ENCODE assay signal across 10 cellular contexts in the genomic region with DNA sequence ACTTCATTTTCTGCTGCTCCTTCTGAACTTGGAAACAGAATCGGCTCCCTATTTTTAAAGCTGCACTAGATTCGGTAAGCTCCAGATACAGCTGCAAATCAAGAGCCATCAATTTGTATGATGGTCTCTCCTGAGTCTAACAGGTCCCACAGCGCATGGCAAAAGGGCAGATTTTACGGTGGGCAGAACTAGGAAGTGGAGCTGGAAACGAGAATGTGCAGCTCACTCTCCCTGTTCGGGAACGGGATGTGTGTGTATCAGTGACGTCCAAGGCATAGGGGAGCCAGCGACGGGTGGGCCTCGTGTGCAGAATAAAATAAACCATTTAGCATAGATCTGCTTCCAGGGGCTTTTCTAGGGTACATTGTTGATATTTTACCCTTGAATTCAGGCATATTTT.
DNase-seq lines count a peak whose midpoint lies in the region; FAIRE-seq and TF ChIP-seq lines count a peak whose summit lies in the region.
"Had no signal": no experiment of that assay in that cellular context is flagged by ENCODE, and none has a peak within 500 bp of the region (broad histone marks: within the 10 kb centered on the region; RNA-seq: fewer than 3 reads in every experiment).

No MANE protein-coding gene starts in this region.

- FAIRE-seq in HTR-8/SVneo (lab: Jason Lieb, UNC), result no peak

- WGBS in esophagus muscularis mucosa, result 48% methylated on average over 11 of the region's 11 CpGs

- H3K9me3 ChIP-seq in Peyer's patch, result no peaks in the 10 kb centered on the region
- H3K9me3 ChIP-seq in esophagus muscularis mucosa, result no peaks in the 10 kb centered on the region
- no peaks in the 10 kb centered on the region for H3K9me3 ChIP-seq in mucosa of rectum (ENCODE audit: control insufficient read depth in 2 of 2, low read length in 2 of 2)
- no peaks in the 10 kb centered on the region for H3K9me3 ChIP-seq in tibial artery

- H3K27me3 ChIP-seq in Peyer's patch (no peaks in the 10 kb centered on the region), esophagus muscularis mucosa (no peaks in the 10 kb centered on the region), mucosa of rectum (ENCODE audit: control insufficient read depth in 2 of 2, insufficient read depth in 2 of 2, low read length in 2 of 2) (no peaks in the 10 kb centered on the region), tibial artery (no peaks in the 10 kb centered on the region)

- H3K36me3 ChIP-seq in Peyer's patch, result no peaks in the 10 kb centered on the region
- peaks cover 0 to 14% (median 3%) of the 10 kb centered on the region in 4 donors for H3K36me3 ChIP-seq in esophagus muscularis mucosa
- H3K36me3 ChIP-seq in mucosa of rectum (ENCODE audit: control insufficient read depth in 2 of 2, insufficient read depth in 2 of 2, low read length in 2 of 2), result no peaks in the 10 kb centered on the region
- H3K36me3 ChIP-seq in tibial artery, result no peaks in the 10 kb centered on the region

- intact Hi-C loops in esophagus muscularis mucosa (cut with DNase I), result loop anchor here (5.0 kb wide), 1 partner anchor 180 kb away; no protein-coding TSS in a partner anchor
- intact Hi-C loops in tibial artery (cut with DNase I; ENCODE audit: low total_unique reads), result no loop called here

- DNase-seq in Peyer's patch (no peak), esophagus muscularis mucosa (ENCODE audit: extremely low spot score) (peak; percentile 90), tibial artery (peak in 1 of 2 donors; percentile 73), HTR-8/SVneo (ENCODE audit: insufficient read length, low spot score) (no peak), NCI-H69 (lab: John Stamatoyannopoulos, UW) (no peak), GM19238 (ENCODE audit: insufficient read length, low spot score) (no peak)
- DNase-seq in stimulated activated CD4-positive, alpha-beta T cell treated with anti-CD3 and anti-CD28 coated beads, Interleukin-1b, Interleukin-23, amount 100 ng/mL, for 48 hours, result no peak
- DNase-seq: islet precursor cell, NCI-H1694 had no signal

- no peak for TF ChIP-seq CTCF in Peyer's patch (IDR thresholded peaks at IDR 0.05)
- TF ChIP-seq CTCF in esophagus muscularis mucosa (IDR thresholded peaks at IDR 0.05), result peak in 1 of 3 experiments; percentile 3
- no peak for TF ChIP-seq CTCF in tibial artery (IDR thresholded peaks at IDR 0.05)

- H3K27ac ChIP-seq in Peyer's patch (peak overlapping the region; percentile 2 to 74 (median 66)), esophagus muscularis mucosa (replicated peaks in 1 of 4) (peak overlapping the region; percentile 61 to 77 (median 68)), mucosa of rectum (ENCODE audit: low read depth in 2 of 2, low read length in 2 of 2) (peak overlapping the region; percentile 49 to 70), tibial artery (peak overlapping the region; percentile 82 to 91)

- peaks cover 0 to 15% (median 0%) of the 10 kb centered on the region in 4 donors for H3K4me1 ChIP-seq in Peyer's patch
- H3K4me1 ChIP-seq in esophagus muscularis mucosa, result peaks cover 62 to 86% (median 78%) of the 10 kb centered on the region in 4 donors
- peaks cover 0 to 3% of the 10 kb centered on the region in 2 donors for H3K4me1 ChIP-seq in mucosa of rectum (ENCODE audit: control insufficient read depth in 2 of 2, insufficient read depth in 2 of 2, low read length in 2 of 2)
- H3K4me1 ChIP-seq in tibial artery, result peaks cover 0 to 89% (median 53%) of the 10 kb centered on the region in 4 donors

- H3K4me3 ChIP-seq in Peyer's patch (no peak overlapping the region), esophagus muscularis mucosa (peak overlapping the region; percentile 13 to 35 (median 22)), mucosa of rectum (ENCODE audit: low read length in 2 of 2) (peak overlapping the region in 1 of 2 donors; percentile 14), tibial artery (peak overlapping the region; percentile 27 to 28)

- no peak for TF ChIP-seq EP300 in esophagus muscularis mucosa (IDR thresholded peaks at IDR 0.05)

- TF ChIP-seq POLR2A in Peyer's patch (IDR thresholded peaks at IDR 0.05) (no peak), esophagus muscularis mucosa (IDR thresholded peaks at IDR 0.05; ENCODE audit: low read depth) (no peak)

- H3K9ac ChIP-seq in mucosa of rectum (ENCODE audit: low read depth in 1 of 2, low read length in 2 of 2), result no peak overlapping the region

Comparison
In these comparisons a context has a peak if more than half of its experiments do, and no peak if none do; other contexts are left out.
1. H3K4me3 ChIP-seq: peak in esophagus muscularis mucosa (4 of 4) and tibial artery (2 of 2); none in Peyer's patch (0 of 4).
2. Peak in every context shown above with its lines, with median percentiles within 50 percentile points of each other: H3K27ac ChIP-seq.